Comparison of ENCODE assay signal across 8 cellular contexts in the genomic region with DNA sequence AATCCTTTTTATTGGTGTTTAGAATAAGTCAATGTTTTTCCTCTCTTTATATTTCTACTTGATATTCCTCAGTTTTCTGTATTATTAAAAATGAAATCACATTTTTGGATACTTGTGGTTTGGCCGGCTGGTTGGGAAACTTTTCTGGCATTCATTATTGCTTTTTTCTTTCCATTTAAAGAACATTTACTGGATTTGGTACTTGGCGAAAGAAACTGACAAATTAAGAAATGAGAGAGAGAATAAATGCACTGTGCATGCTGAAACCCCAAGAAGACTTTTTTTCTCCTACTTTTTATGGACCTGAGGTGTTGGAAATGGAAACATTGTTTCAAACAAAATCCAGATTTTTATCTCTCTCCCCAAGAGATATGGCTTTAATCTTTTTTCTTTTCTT.
A peak's percentile ranks its signal among the peaks of the same experiment; 100 is the strongest.
DNase-seq lines count a peak whose midpoint lies in the region; ATAC-seq and TF ChIP-seq lines count a peak whose summit lies in the region.

No MANE protein-coding gene starts in this region.

- H3K36me3 ChIP-seq in heart right ventricle (no peaks in the 10 kb centered on the region), spleen (no peaks in the 10 kb centered on the region)

- ATAC-seq in heart right ventricle (peak in 5 of 8 donors; percentile 2 to 22 (median 14)), GM18909 (IDR thresholded peaks at IDR 0.05; ENCODE audit: poor library complexity, unreplicated experiment) (no peak)

- no peak overlapping the region for H3K4me3 ChIP-seq in HL-60 (replicated peaks; ENCODE audit: insufficient read depth, low read length)
- peak overlapping the region in 3 of 10 donors; percentile 10 to 24 (median 23) for H3K4me3 ChIP-seq in heart right ventricle
- H3K4me3 ChIP-seq in spleen, result peak overlapping the region in 1 of 8 donors; percentile 52

- WGBS in heart right ventricle, 2 donors, result 72 to 80% methylated on average over 2 of the region's 2 CpGs
- 50 to 58% (median 56%) methylated on average over 2 of the region's 2 CpGs for WGBS in spleen, 5 donors

- intact Hi-C loops in activated T-helper 1 cell treated with anti-CD3 and anti-CD28 coated beads, Interleukin-12 subunit alpha, Interleukin-12 subunit beta, Interleukin-2, Interleukin-4 antibody, amounts not matched to agents 30 ng/mL and 10 ng/mL and 1 ng/mL, durations not matched to agents 14 hours and 24 hours and 36 hours (cut with micrococcal nuclease), result loop anchor here (1.0 to 10.0 kb wide), 10 partner anchors 27 to 419 kb away; partner anchors contain the start of genes GZMK and SNX18
- intact Hi-C loops in heart right ventricle (cut with DNase I), result loop anchor here in 8 of 10 donors (1.0 to 10.0 kb wide), 8 partner anchors 69 to 199 kb away; partner anchors contain the start of gene SNX18 (in 3 of the 8)
- intact Hi-C loops in spleen (cut with DNase I; ENCODE audit: low total_unique reads), result loop anchor here (10.0 kb wide), 1 partner anchor 121 kb away; no protein-coding TSS in a partner anchor

- H3K4me1 ChIP-seq in heart right ventricle, result peaks cover 15 to 48% (median 30%) of the 10 kb centered on the region in 9 donors
- H3K4me1 ChIP-seq in spleen, result peaks cover 8 to 61% (median 41%) of the 10 kb centered on the region in 6 donors

- H3K4me1 Mint-ChIP-seq in activated T-helper 1 cell treated with anti-CD3 and anti-CD28 coated beads, Interleukin-12 subunit alpha, Interleukin-12 subunit beta, Interleukin-2, Interleukin-4 antibody, amounts not matched to agents 30 ng/mL and 10 ng/mL and 1 ng/mL, durations not matched to agents 14 hours and 24 hours and 36 hours (ENCODE audit: low read depth), result peaks cover 46% of the 10 kb centered on the region
- H3K4me1 Mint-ChIP-seq in progenitor cell of endocrine pancreas (ENCODE audit: low read depth), result peaks cover 2% of the 10 kb centered on the region

- H3K9me3 ChIP-seq in heart right ventricle (no peaks in the 10 kb centered on the region), spleen (no peaks in the 10 kb centered on the region)

- H3K27me3 Mint-ChIP-seq in activated T-helper 1 cell treated with anti-CD3 and anti-CD28 coated beads, Interleukin-12 subunit alpha, Interleukin-12 subunit beta, Interleukin-2, Interleukin-4 antibody, amounts not matched to agents 30 ng/mL and 10 ng/mL and 1 ng/mL, durations not matched to agents 14 hours and 24 hours and 36 hours (ENCODE audit: insufficient read depth), result no peaks in the 10 kb centered on the region
- peaks cover 5% of the 10 kb centered on the region for H3K27me3 Mint-ChIP-seq in progenitor cell of endocrine pancreas

- H3K27me3 ChIP-seq in HL-60 (ENCODE audit: insufficient read depth, poor library complexity, severe bottlenecking), result no peaks in the 10 kb centered on the region
- H3K27me3 ChIP-seq in heart right ventricle, result no peaks in the 10 kb centered on the region
- H3K27me3 ChIP-seq in spleen (replicated peaks in 1 of 7), result no peaks in the 10 kb centered on the region

- H3K27ac Mint-ChIP-seq in activated T-helper 1 cell treated with anti-CD3 and anti-CD28 coated beads, Interleukin-12 subunit alpha, Interleukin-12 subunit beta, Interleukin-2, Interleukin-4 antibody, amounts not matched to agents 30 ng/mL and 10 ng/mL and 1 ng/mL, durations not matched to agents 14 hours and 24 hours and 36 hours, result peak overlapping the region; percentile 88
- H3K27ac Mint-ChIP-seq in progenitor cell of endocrine pancreas, result no peak overlapping the region

- no peak for TF ChIP-seq POLR2A in spleen (IDR thresholded peaks at IDR 0.05)

- TF ChIP-seq CTCF in HL-60 (IDR thresholded peaks at IDR 0.05; ENCODE audit: insufficient read depth, low read length), result no peak
- no peak for TF ChIP-seq CTCF in heart right ventricle (IDR thresholded peaks at IDR 0.05)
- no peak for TF ChIP-seq CTCF in spleen (IDR thresholded peaks at IDR 0.05 in 8 of 11, conservative IDR thresholded peaks at IDR 0.05 in 3 of 11)
- TF ChIP-seq CTCF in progenitor cell of endocrine pancreas (IDR thresholded peaks at IDR 0.05; ENCODE audit: unreplicated experiment), result no peak

- H3K27ac ChIP-seq in HL-60 (replicated peaks) (peak overlapping the region; percentile 50), heart right ventricle (peak overlapping the region; percentile 5 to 87 (median 70)), spleen (peak overlapping the region; percentile 74 to 93 (median 84))

- DNase-seq in HL-60 (ENCODE audit: low read depth in 1 of 2, low spot score in 1 of 2) (no peak), heart right ventricle (no peak), spleen (no peak), progenitor cell of endocrine pancreas (ENCODE audit: low spot score, unreplicated experiment) (no peak), NCI-H774 (lab: John Stamatoyannopoulos, UW) (no peak), putamen (ENCODE audit: low spot score) (no peak)
- no peak for DNase-seq in activated T-helper 1 cell treated with anti-CD3 and anti-CD28 coated beads, Interleukin-12 subunit alpha, Interleukin-12 subunit beta, Interleukin-2, Interleukin-4 antibody, amounts not matched to agents 30 ng/mL and 10 ng/mL and 1 ng/mL, durations not matched to agents 14 hours and 24 hours and 36 hours (ENCODE audit: low spot score)

- H3K36me3 Mint-ChIP-seq in activated T-helper 1 cell treated with anti-CD3 and anti-CD28 coated beads, Interleukin-12 subunit alpha, Interleukin-12 subunit beta, Interleukin-2, Interleukin-4 antibody, amounts not matched to agents 30 ng/mL and 10 ng/mL and 1 ng/mL, durations not matched to agents 14 hours and 24 hours and 36 hours (ENCODE audit: low read depth), result peaks cover 4% of the 10 kb centered on the region
- H3K36me3 Mint-ChIP-seq in progenitor cell of endocrine pancreas (ENCODE audit: insufficient read depth), result no peaks in the 10 kb centered on the region

- peaks cover 6% of the 10 kb centered on the region for H3K9me3 Mint-ChIP-seq in activated T-helper 1 cell treated with anti-CD3 and anti-CD28 coated beads, Interleukin-12 subunit alpha, Interleukin-12 subunit beta, Interleukin-2, Interleukin-4 antibody, amounts not matched to agents 30 ng/mL and 10 ng/mL and 1 ng/mL, durations not matched to agents 14 hours and 24 hours and 36 hours
- peaks cover 6% of the 10 kb centered on the region for H3K9me3 Mint-ChIP-seq in progenitor cell of endocrine pancreas (ENCODE audit: low read depth)

- H3K4me3 Mint-ChIP-seq in activated T-helper 1 cell treated with anti-CD3 and anti-CD28 coated beads, Interleukin-12 subunit alpha, Interleukin-12 subunit beta, Interleukin-2, Interleukin-4 antibody, amounts not matched to agents 30 ng/mL and 10 ng/mL and 1 ng/mL, durations not matched to agents 14 hours and 24 hours and 36 hours, result peak overlapping the region; percentile 68
- no peak overlapping the region for H3K4me3 Mint-ChIP-seq in progenitor cell of endocrine pancreas (ENCODE audit: low read depth)
